21 cellular contexts compared by ENCODE assay signal in genomic region chr1:171500304-171500703, GRCh38. TPM values are rescaled to one million over a fixed set of nuclear protein-coding genes. Genes with fewer than 3 reads are reported as not detected.
DNase-seq lines count a peak whose midpoint lies in the region; ATAC-seq and TF ChIP-seq lines count a peak whose summit lies in the region.
"Had no signal": no experiment of that assay in that cellular context is flagged by ENCODE, and none has a peak within 500 bp of the region (broad histone marks: within the 10 kb centered on the region; RNA-seq: fewer than 3 reads in every experiment).

No MANE protein-coding gene starts in this region.

- intact Hi-C loops in activated CD8-positive, alpha-beta T cell treated with anti-CD3 and anti-CD28 coated beads for 36 hours (cut with micrococcal nuclease) = no loop called here
- intact Hi-C loops in CD4-positive, alpha-beta T cell (cut with DNase I, micrococcal nuclease) = no loop called here
- intact Hi-C loops in natural killer cell (cut with micrococcal nuclease) = no loop called here
- intact Hi-C loops in Caco-2 (cut with micrococcal nuclease; ENCODE audit: unreplicated experiment) = no loop called here

- peaks cover 74% of the 10 kb centered on the region for H3K36me3 Mint-ChIP-seq in activated CD8-positive, alpha-beta T cell treated with anti-CD3 and anti-CD28 coated beads for 36 hours (ENCODE audit: low read depth)
- peaks cover 57% of the 10 kb centered on the region for H3K36me3 Mint-ChIP-seq in activated CD8-positive, alpha-beta T cell treated with anti-CD3 and anti-CD28 coated beads, Interleukin-2, amount 10 ng/mL, durations not matched to agents 7 days and 5 days (ENCODE audit: low read depth)
- H3K36me3 Mint-ChIP-seq in CD4-positive, alpha-beta T cell (ENCODE audit: low read depth) = peaks cover 76% of the 10 kb centered on the region
- H3K36me3 Mint-ChIP-seq in natural killer cell = peaks cover 7% of the 10 kb centered on the region
- H3K36me3 Mint-ChIP-seq in HFFc6 (ENCODE audit: low read depth) = peaks cover 35% of the 10 kb centered on the region
- H3K36me3 Mint-ChIP-seq in Caco-2 (ENCODE audit: insufficient read depth, unreplicated experiment) = peaks cover 70% of the 10 kb centered on the region

- H3K36me3 ChIP-seq in SK-N-MC (ENCODE audit: insufficient read depth, low read length) (peaks cover 66% of the 10 kb centered on the region), Caco-2 (ENCODE audit: control insufficient read depth, insufficient read depth, low read length) (peaks cover 1% of the 10 kb centered on the region)

- POLR2A ChIA-PET in activated CD8-positive, alpha-beta T cell treated with anti-CD3 and anti-CD28 coated beads for 36 hours (lab: Charles Lee) = interaction anchor here (1.0 to 4.1 kb wide), 3 partner anchors 10 to 15 kb away, joined by 4 to 28 read pairs (median 6); partner anchors contain the start of gene PRRC2C
- POLR2A ChIA-PET in activated CD8-positive, alpha-beta T cell treated with anti-CD3 and anti-CD28 coated beads, Interleukin-2, amount 10 ng/mL, durations not matched to agents 7 days and 5 days (lab: Charles Lee) = interaction anchor here (1.0 to 2.0 kb wide), 2 partner anchors 11 to 15 kb away, joined by 3 to 10 read pairs; partner anchors contain the start of gene PRRC2C
- POLR2A ChIA-PET in CD4-positive, alpha-beta T cell (lab: Charles Lee) = interaction anchor here (1.7 to 2.8 kb wide), 2 partner anchors 11 to 15 kb away, joined by 4 to 14 read pairs; partner anchors contain the start of gene PRRC2C
- POLR2A ChIA-PET in Caco-2 (lab: Charles Lee) = no interaction called here

- H3K9me3 ChIP-seq in CD4-positive, alpha-beta T cell (ENCODE audit: control insufficient read depth, low read length) = no peaks in the 10 kb centered on the region
- H3K9me3 ChIP-seq in SK-N-MC (ENCODE audit: low read depth, low read length) = 0 out of 2 replicates have a peak, but pooled peaks cover 2% of the 10 kb centered on the region
- no peaks in the 10 kb centered on the region for H3K9me3 ChIP-seq in Caco-2

- no peaks in the 10 kb centered on the region for H3K27me3 ChIP-seq in CD4-positive, alpha-beta T cell (ENCODE audit: control insufficient read depth, insufficient read depth, low read length)
- no peaks in the 10 kb centered on the region for H3K27me3 ChIP-seq in Caco-2 (replicated peaks; ENCODE audit: control insufficient read depth, insufficient read depth, low read length)

- DNase-seq in activated CD8-positive, alpha-beta T cell treated with anti-CD3 and anti-CD28 coated beads for 36 hours = no peak
- DNase-seq in activated CD8-positive, alpha-beta T cell treated with anti-CD3 and anti-CD28 coated beads, Interleukin-2, amount 10 ng/mL, durations not matched to agents 7 days and 5 days = no peak
- no peak for DNase-seq in CD4-positive, alpha-beta T cell
- no peak for DNase-seq in SK-N-MC (ENCODE audit: low read depth, low spot score)
- no peak for DNase-seq in natural killer cell
- no peak for DNase-seq in HFFc6
- no peak for DNase-seq in Caco-2
- DNase-seq: 8988T; CD8-positive, alpha-beta T cell; GOT3; KBM-7; NCI-H1417; NCI-H187; NCI-H2107; NCI-H510A; NCI-H748 treated with DMSO at 0.1 percent for 48 hours; SIG-M5 had no signal

- H3K4me1 Mint-ChIP-seq in activated CD8-positive, alpha-beta T cell treated with anti-CD3 and anti-CD28 coated beads for 36 hours (ENCODE audit: low read depth) = peaks cover 87% of the 10 kb centered on the region
- H3K4me1 Mint-ChIP-seq in activated CD8-positive, alpha-beta T cell treated with anti-CD3 and anti-CD28 coated beads, Interleukin-2, amount 10 ng/mL, durations not matched to agents 7 days and 5 days (ENCODE audit: low read depth) = peaks cover 65% of the 10 kb centered on the region
- H3K4me1 Mint-ChIP-seq in CD4-positive, alpha-beta T cell (ENCODE audit: low read depth) = peaks cover 98% of the 10 kb centered on the region
- H3K4me1 Mint-ChIP-seq in natural killer cell (peaks cover 87 to 90% of the 10 kb centered on the region in 2 donors), HFFc6 (ENCODE audit: low read depth) (peaks cover 31% of the 10 kb centered on the region), Caco-2 (ENCODE audit: low read depth, unreplicated experiment) (peaks cover 23% of the 10 kb centered on the region)

- no peak overlapping the region for H3K4me3 Mint-ChIP-seq in activated CD8-positive, alpha-beta T cell treated with anti-CD3 and anti-CD28 coated beads for 36 hours
- no peak overlapping the region for H3K4me3 Mint-ChIP-seq in activated CD8-positive, alpha-beta T cell treated with anti-CD3 and anti-CD28 coated beads, Interleukin-2, amount 10 ng/mL, durations not matched to agents 7 days and 5 days
- H3K4me3 Mint-ChIP-seq in CD4-positive, alpha-beta T cell = no peak overlapping the region
- no peak overlapping the region for H3K4me3 Mint-ChIP-seq in natural killer cell
- no peak overlapping the region for H3K4me3 Mint-ChIP-seq in HFFc6
- H3K4me3 Mint-ChIP-seq in Caco-2 (ENCODE audit: unreplicated experiment) = no peak overlapping the region
- H3K4me3 Mint-ChIP-seq: B cell; CD8-positive, alpha-beta T cell had no signal

- no peak overlapping the region for H3K9ac ChIP-seq in SK-N-MC (ENCODE audit: insufficient read length)

- TF ChIP-seq CTCF in activated CD8-positive, alpha-beta T cell treated with anti-CD3 and anti-CD28 coated beads for 36 hours (IDR thresholded peaks at IDR 0.05) = no peak
- no peak for TF ChIP-seq CTCF in CD4-positive, alpha-beta T cell (IDR thresholded peaks at IDR 0.05)
- TF ChIP-seq CTCF in natural killer cell (IDR thresholded peaks at IDR 0.05) = no peak
- no peak for TF ChIP-seq CTCF in HFFc6 (IDR thresholded peaks at IDR 0.05)
- no peak for TF ChIP-seq CTCF in Caco-2 (IDR thresholded peaks at IDR 0.05; ENCODE audit: insufficient read depth in 1 of 2, low read depth in 1 of 2, low read length in 1 of 2, severe bottlenecking in 1 of 2, unreplicated experiment in 1 of 2)

- no peak overlapping the region for H3K4me3 ChIP-seq in SK-N-MC
- no peak overlapping the region for H3K4me3 ChIP-seq in Caco-2 (ENCODE audit: low read depth, low read length)

- CTCF ChIA-PET in activated CD8-positive, alpha-beta T cell treated with anti-CD3 and anti-CD28 coated beads for 36 hours (lab: Charles Lee) = interaction anchor here (0.7 to 3.7 kb wide), 5 partner anchors 11 to 15 kb away, joined by 4 to 24 read pairs (median 6); partner anchors contain the start of gene PRRC2C
- CTCF ChIA-PET in activated CD8-positive, alpha-beta T cell treated with anti-CD3 and anti-CD28 coated beads, Interleukin-2, amount 10 ng/mL, durations not matched to agents 7 days and 5 days (lab: Charles Lee) = interaction anchor here (1.4 to 2.2 kb wide), 2 partner anchors 15 to 16 kb away, joined by 5 to 7 read pairs; no protein-coding TSS in a partner anchor
- CTCF ChIA-PET in CD4-positive, alpha-beta T cell (lab: Charles Lee) = interaction anchor here (3.1 kb wide), 1 partner anchor 14 kb away, joined by 21 read pairs; the partner anchor contains the start of gene PRRC2C
- CTCF ChIA-PET in Caco-2 (lab: Charles Lee) = no interaction called here

- no peak overlapping the region for H3K27ac ChIP-seq in CD4-positive, alpha-beta T cell (ENCODE audit: low read depth, low read length)
- H3K27ac ChIP-seq in SK-N-MC = peak overlapping the region; percentile 74
- H3K27ac ChIP-seq: RWPE1 had no signal

- peaks cover 4% of the 10 kb centered on the region for H3K9me3 Mint-ChIP-seq in activated CD8-positive, alpha-beta T cell treated with anti-CD3 and anti-CD28 coated beads for 36 hours
- peaks cover 3% of the 10 kb centered on the region for H3K9me3 Mint-ChIP-seq in activated CD8-positive, alpha-beta T cell treated with anti-CD3 and anti-CD28 coated beads, Interleukin-2, amount 10 ng/mL, durations not matched to agents 7 days and 5 days (ENCODE audit: insufficient read depth)
- no peaks in the 10 kb centered on the region for H3K9me3 Mint-ChIP-seq in CD4-positive, alpha-beta T cell
- no peaks in the 10 kb centered on the region for H3K9me3 Mint-ChIP-seq in natural killer cell
- no peaks in the 10 kb centered on the region for H3K9me3 Mint-ChIP-seq in HFFc6
- no peaks in the 10 kb centered on the region for H3K9me3 Mint-ChIP-seq in Caco-2 (ENCODE audit: unreplicated experiment)
- H3K9me3 Mint-ChIP-seq: CD8-positive, alpha-beta T cell had no signal

- H3K4me1 ChIP-seq in Caco-2 = peaks cover 6% of the 10 kb centered on the region; the same call in 1 of the 2 replicates

- H3K27ac Mint-ChIP-seq in activated CD8-positive, alpha-beta T cell treated with anti-CD3 and anti-CD28 coated beads for 36 hours = peak overlapping the region; percentile 76
- H3K27ac Mint-ChIP-seq in activated CD8-positive, alpha-beta T cell treated with anti-CD3 and anti-CD28 coated beads, Interleukin-2, amount 10 ng/mL, durations not matched to agents 7 days and 5 days = no peak overlapping the region
- H3K27ac Mint-ChIP-seq in CD4-positive, alpha-beta T cell = peak overlapping the region; percentile 1
- H3K27ac Mint-ChIP-seq in natural killer cell = peak overlapping the region; percentile 63 to 81
- no peak overlapping the region for H3K27ac Mint-ChIP-seq in HFFc6
- no peak overlapping the region for H3K27ac Mint-ChIP-seq in Caco-2 (ENCODE audit: unreplicated experiment)
- H3K27ac Mint-ChIP-seq: B cell had no signal

- no peak for ATAC-seq in activated CD8-positive, alpha-beta T cell treated with anti-CD3 and anti-CD28 coated beads for 36 hours
- ATAC-seq in activated CD8-positive, alpha-beta T cell treated with anti-CD3 and anti-CD28 coated beads, Interleukin-2, amount 10 ng/mL, durations not matched to agents 7 days and 5 days = no peak
- no peak for ATAC-seq in CD4-positive, alpha-beta T cell (ENCODE audit: poor library complexity)
- ATAC-seq in natural killer cell (no peak), GM21737 (IDR thresholded peaks at IDR 0.05; ENCODE audit: unreplicated experiment) (no peak)
- ATAC-seq: CD8-positive, alpha-beta T cell; HCT116 had no signal

- no peaks in the 10 kb centered on the region for H3K27me3 Mint-ChIP-seq in activated CD8-positive, alpha-beta T cell treated with anti-CD3 and anti-CD28 coated beads for 36 hours
- H3K27me3 Mint-ChIP-seq in activated CD8-positive, alpha-beta T cell treated with anti-CD3 and anti-CD28 coated beads, Interleukin-2, amount 10 ng/mL, durations not matched to agents 7 days and 5 days (ENCODE audit: low read depth) = no peaks in the 10 kb centered on the region
- no peaks in the 10 kb centered on the region for H3K27me3 Mint-ChIP-seq in CD4-positive, alpha-beta T cell
- H3K27me3 Mint-ChIP-seq in natural killer cell (ENCODE audit: low read depth in 2 of 2) (no peaks in the 10 kb centered on the region), HFFc6 (ENCODE audit: insufficient read depth) (no peaks in the 10 kb centered on the region; the same call in 1 of the 2 replicates), Caco-2 (ENCODE audit: insufficient read depth, unreplicated experiment) (no peaks in the 10 kb centered on the region)
- H3K27me3 Mint-ChIP-seq: B cell had no signal

- BruUV-seq in Caco-2 (replicated peaks; lab: Mats Ljungman, UMichigan) = no TSS peak

RNA-seq across cellular contexts. Expression of gene PRRC2C, which starts 15.0 kb away (rescaled TPM):
- total RNA-seq in activated CD8-positive, alpha-beta T cell treated with anti-CD3 and anti-CD28 coated beads for 36 hours = 100 to 1,000 TPM; 229 to 238 TPM
- total RNA-seq in activated CD8-positive, alpha-beta T cell treated with anti-CD3 and anti-CD28 coated beads, Interleukin-2, amount 10 ng/mL, durations not matched to agents 7 days and 5 days = 100 to 1,000 TPM; 222 to 228 TPM
- total RNA-seq in CD4-positive, alpha-beta T cell = 100 to 1,000 TPM; 357 to 387 TPM
- total RNA-seq in natural killer cell (100 to 1,000 TPM; 330 to 355 (median 353) TPM), Caco-2 (2022) (208 and 237 TPM in 2 replicates)
- total RNA-seq in HFFc6 (2021; fragmentation: NEBNext Ultra II Directional; extraction: Animal tissue kit (Norgen Biotek cat#: 25700)) = 100 to 1,000 TPM; 125 to 144 (median 136) TPM

Comparison
In these comparisons a context has a peak if more than half of its experiments do, and no peak if none do; other contexts are left out.
1. H3K27ac Mint-ChIP-seq: peak in activated CD8-positive, alpha-beta T cell treated with anti-CD3 and anti-CD28 coated beads for 36 hours (single experiment), CD4-positive, alpha-beta T cell (single experiment) and natural killer cell (2 of 2); none in activated CD8-positive, alpha-beta T cell treated with anti-CD3 and anti-CD28 coated beads, Interleukin-2, amount 10 ng/mL, durations not matched to agents 7 days and 5 days (single experiment), HFFc6 (single experiment) and Caco-2 (single experiment).